Comparison of ENCODE assay signal across 20 cellular contexts in the genomic region with DNA sequence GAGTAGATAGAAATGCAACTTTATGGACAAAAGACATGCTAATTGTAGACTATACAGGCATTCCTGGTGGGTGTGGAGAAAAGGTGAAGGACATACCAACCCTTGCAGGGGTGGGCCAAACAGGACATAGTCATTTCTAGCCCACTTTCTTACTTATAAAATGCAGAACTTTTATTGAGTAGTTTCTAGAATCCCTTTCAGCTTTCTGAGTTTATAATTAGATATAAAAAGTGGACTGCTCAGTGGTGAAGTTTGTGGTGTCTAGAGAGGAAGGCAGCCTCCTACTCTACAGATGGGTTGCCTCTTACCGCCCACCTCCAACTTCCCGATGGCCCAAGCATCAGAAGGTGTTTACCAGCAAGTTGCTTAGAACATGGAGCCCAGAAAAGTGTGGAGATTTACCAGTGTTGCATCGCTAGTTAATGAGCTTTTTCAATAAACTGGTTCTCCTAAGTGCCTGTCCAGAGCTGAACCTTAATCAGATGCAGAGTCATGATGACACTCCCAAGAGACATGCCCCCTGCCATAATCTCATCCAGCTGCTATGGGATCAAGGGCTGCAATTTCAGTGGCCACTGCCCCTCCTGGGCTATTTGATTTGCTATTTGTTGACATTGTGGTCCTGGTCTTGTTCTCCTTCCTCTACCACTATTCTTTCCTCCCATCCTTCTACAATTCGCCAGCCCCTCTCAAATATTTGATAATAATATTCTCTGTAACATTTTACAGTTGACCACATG.
A peak's percentile ranks its signal among the peaks of the same experiment; 100 is the strongest.
DNase-seq lines count a peak whose midpoint lies in the region; ATAC-seq and TF ChIP-seq lines count a peak whose summit lies in the region.
"Had no signal": no experiment of that assay in that cellular context is flagged by ENCODE, and none has a peak within 500 bp of the region (broad histone marks: within the 10 kb centered on the region; RNA-seq: fewer than 3 reads in every experiment).

No MANE protein-coding gene starts in this region.

- H3K27me3 ChIP-seq in heart left ventricle = no peaks in the 10 kb centered on the region
- H3K27me3 ChIP-seq in lower lobe of right lung (ENCODE audit: low read depth) = no peaks in the 10 kb centered on the region
- no peaks in the 10 kb centered on the region for H3K27me3 ChIP-seq in tibial nerve
- H3K27me3 ChIP-seq: BE2C had no signal

- no peak for TF ChIP-seq POLR2A in heart left ventricle (IDR thresholded peaks at IDR 0.05)
- TF ChIP-seq POLR2A in tibial nerve (IDR thresholded peaks at IDR 0.05) = no peak

- H3K9me3 ChIP-seq in heart left ventricle (peaks cover 0 to 7% (median 0%) of the 10 kb centered on the region in 12 donors), lower lobe of right lung (no peaks in the 10 kb centered on the region), tibial nerve (no peaks in the 10 kb centered on the region)
- H3K9me3 ChIP-seq: BE2C had no signal

- H3K27ac ChIP-seq in heart left ventricle = peak overlapping the region in 8 of 12 donors; percentile 7 to 58 (median 42)
- peak overlapping the region; percentile 7 for H3K27ac ChIP-seq in lower lobe of right lung
- peak overlapping the region in 3 of 4 donors; percentile 4 to 46 (median 24) for H3K27ac ChIP-seq in tibial nerve

- TF ChIP-seq EP300 in tibial nerve (IDR thresholded peaks at IDR 0.05) = no peak

- TF ChIP-seq CTCF in heart left ventricle (IDR thresholded peaks at IDR 0.05) (no peak), lower lobe of right lung (IDR thresholded peaks at IDR 0.05) (no peak), tibial nerve (IDR thresholded peaks at IDR 0.05) (no peak)

- 75 to 85% (median 83%) methylated on average over 4 of the region's 4 CpGs for WGBS in heart left ventricle, 4 donors
- WGBS in tibial nerve, 2 donors = 86 to 92% methylated on average over 4 of the region's 4 CpGs

- intact Hi-C loops in heart left ventricle (cut with DNase I) (no loop called here), Right ventricle myocardium inferior (cut with DNase I) (no loop called here), lower lobe of right lung (cut with DNase I) (no loop called here)

- H3K4me3 ChIP-seq in heart left ventricle (no peak overlapping the region), lower lobe of right lung (no peak overlapping the region), tibial nerve (no peak overlapping the region)

- H3K4me1 ChIP-seq in heart left ventricle (peaks cover 0 to 54% (median 20%) of the 10 kb centered on the region in 12 donors), lower lobe of right lung (no peaks in the 10 kb centered on the region), tibial nerve (peaks cover 0 to 34% (median 0%) of the 10 kb centered on the region in 4 donors)
- H3K4me1 ChIP-seq: BE2C had no signal

- ATAC-seq in heart left ventricle = no peak
- ATAC-seq in Right ventricle myocardium inferior = no peak
- ATAC-seq in lower lobe of right lung = no peak
- no peak for ATAC-seq in GM21423 (IDR thresholded peaks at IDR 0.05; ENCODE audit: unreplicated experiment)
- ATAC-seq: HepG2, PC-3 had no signal

- DNase-seq in heart left ventricle = no peak
- no peak for DNase-seq in Right ventricle myocardium inferior (ENCODE audit: missing footprints)
- peak; percentile 67 for DNase-seq in NCI-H82 (lab: John Stamatoyannopoulos, UW)
- DNase-seq in lower lobe of right lung = no peak
- no peak for DNase-seq in tibial nerve (ENCODE audit: low spot score in 2 of 2)
- no peak for DNase-seq in NCI-H1417 treated with DMSO at 0.1 percent for 48 hours (lab: John Stamatoyannopoulos, UW)
- no peak for DNase-seq in NCI-H446 treated with DMSO at 0.1 percent for 48 hours (lab: John Stamatoyannopoulos, UW)
- DNase-seq: BE2C; Calu3; CD4-positive, alpha-beta memory T cell; H9; KG1; NCI-H1417; NCI-H2029; NCI-H2171; NCI-H748 treated with DMSO at 0.1 percent for 48 hours; PC-3; RPMI8226 had no signal

- H3K36me3 ChIP-seq in heart left ventricle = no peaks in the 10 kb centered on the region
- H3K36me3 ChIP-seq in lower lobe of right lung = no peaks in the 10 kb centered on the region
- H3K36me3 ChIP-seq in tibial nerve = no peaks in the 10 kb centered on the region
- H3K36me3 ChIP-seq: BE2C had no signal
